ENCODE assay signal across 10 cellular contexts in the genomic region with DNA sequence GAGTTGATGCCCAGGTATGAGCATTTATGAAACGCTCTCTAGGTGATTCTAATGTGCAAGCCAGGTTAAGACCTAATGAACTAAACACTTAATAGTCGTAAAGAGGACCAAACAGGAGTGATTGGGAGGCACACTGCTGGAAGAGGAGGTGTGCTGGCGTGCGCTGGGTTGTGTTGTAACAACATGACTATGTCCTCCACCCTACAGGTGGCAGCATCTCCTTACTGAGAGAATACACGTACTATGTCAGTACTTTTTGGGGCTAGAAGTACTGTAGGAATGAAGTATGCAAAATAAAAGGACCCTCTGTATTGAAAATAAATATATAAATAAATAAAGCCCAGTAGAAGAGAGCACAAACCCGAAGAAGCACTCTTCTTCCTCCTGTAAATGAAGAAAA. TPM values are rescaled to one million over a fixed set of nuclear protein-coding genes. Genes with fewer than 3 reads are reported as not detected.
DNase-seq lines count a peak whose midpoint lies in the region; ATAC-seq, FAIRE-seq and TF ChIP-seq lines count a peak whose summit lies in the region.
"Had no signal": no experiment of that assay in that cellular context is flagged by ENCODE, and none has a peak within 500 bp of the region (broad histone marks: within the 10 kb centered on the region; RNA-seq: fewer than 3 reads in every experiment).

No MANE protein-coding gene starts in this region.

- H3K36me3 ChIP-seq in GM23338 (ENCODE audit: insufficient read depth), result no peaks in the 10 kb centered on the region; the same call in 1 of the 2 replicates
- H3K36me3 ChIP-seq in OCI-LY7 (ENCODE audit: insufficient read depth, low read length), result peaks cover 19% of the 10 kb centered on the region; the same call in 1 of the 2 replicates
- peaks cover 0 to 6% (median 0%) of the 10 kb centered on the region in 4 experiments; a peak in 3 of 8 replicates for H3K36me3 ChIP-seq in H1 (ENCODE audit: control insufficient read depth in 2 of 4, insufficient read depth in 4 of 4, low read length in 3 of 4)

- no peak overlapping the region for H3K18ac ChIP-seq in H1 (ENCODE audit: extremely low read depth, low read length)

- no peak overlapping the region for H2BK5ac ChIP-seq in H1 (ENCODE audit: low read depth, low read length)

- peaks cover 3% of the 10 kb centered on the region for H3K27me3 Mint-ChIP-seq in GM23338 (ENCODE audit: insufficient read depth, low read depth, poor library complexity)
- H3K27me3 Mint-ChIP-seq in osteocyte (ENCODE audit: unreplicated experiment), result no peaks in the 10 kb centered on the region

- H4K8ac ChIP-seq in H1 (ENCODE audit: extremely low read depth, insufficient read depth, low read length), result no peak overlapping the region; the same call in 1 of the 2 replicates

- ATAC-seq in GM23338 (peak; percentile 92), GM18511 (IDR thresholded peaks at IDR 0.05; ENCODE audit: unreplicated experiment) (no peak)

- FAIRE-seq in H1 (lab: Jason Lieb, UNC) (peak; percentile 39), GM12892 (lab: Jason Lieb, UNC) (no peak)

- H2AK5ac ChIP-seq in H1 (ENCODE audit: low read depth, low read length), result no peak overlapping the region

- H3K56ac ChIP-seq in H1 (replicated peaks; ENCODE audit: insufficient read length, low read depth, low read length), result no peak overlapping the region

- no peak overlapping the region for H2BK20ac ChIP-seq in H1 (ENCODE audit: low read length)

- H2BK120ac ChIP-seq in H1 (replicated peaks; ENCODE audit: low read depth, low read length), result no peak overlapping the region

- H3K23me2 ChIP-seq in H1 (ENCODE audit: low read depth, low read length), result no peaks in the 10 kb centered on the region

- H3K27me3 ChIP-seq in GM23338 (ENCODE audit: insufficient read depth) (no peaks in the 10 kb centered on the region), H1 (replicated peaks in 1 of 4; ENCODE audit: control insufficient read depth in 3 of 4, extremely low read depth in 1 of 4, insufficient read depth in 3 of 4, low read length in 3 of 4) (no peaks in the 10 kb centered on the region)

- no peak overlapping the region for H3K14ac ChIP-seq in H1 (ENCODE audit: insufficient read length)

- H2BK15ac ChIP-seq in H1 (ENCODE audit: low read length), result no peak overlapping the region

- H3K79me2 ChIP-seq in GM23338 (replicated peaks; ENCODE audit: insufficient read depth), result no peaks in the 10 kb centered on the region
- H3K79me2 ChIP-seq in OCI-LY7 (ENCODE audit: insufficient read depth, low read depth, low read length), result no peaks in the 10 kb centered on the region
- no peaks in the 10 kb centered on the region for H3K79me2 ChIP-seq in H1 (ENCODE audit: control insufficient read depth in 1 of 2, insufficient read depth in 2 of 2, low read length in 2 of 2)

- H3K9me2 ChIP-seq in GM23338 (ENCODE audit: insufficient read depth) (no peaks in the 10 kb centered on the region), OCI-LY7 (ENCODE audit: insufficient read depth, low read length) (no peaks in the 10 kb centered on the region)

- H4K5ac ChIP-seq in H1 (ENCODE audit: insufficient read length, low read depth, low read length), result no peak overlapping the region

- TF ChIP-seq CTCF in GM23338 (conservative IDR thresholded peaks at IDR 0.05; ENCODE audit: low read depth in 2 of 2) (peak; percentile 55 to 68), OCI-LY7 (conservative IDR thresholded peaks at IDR 0.05; ENCODE audit: low read length) (peak; percentile 60), H1 (IDR thresholded peaks at IDR 0.05; ENCODE audit: control extremely low read depth in 1 of 3, insufficient read depth in 1 of 3, low read depth in 1 of 3, low read length in 3 of 3) (peak; percentile 40 to 59 (median 51); a peak in 3 of 4 replicates), osteocyte (IDR thresholded peaks at IDR 0.05) (peak; percentile 41)

- H3K4me1 Mint-ChIP-seq in GM23338, result no peaks in the 10 kb centered on the region
- no peaks in the 10 kb centered on the region for H3K4me1 Mint-ChIP-seq in osteocyte (ENCODE audit: unreplicated experiment)

- H3K4ac ChIP-seq in H1 (replicated peaks; ENCODE audit: insufficient read length, low read depth, low read length), result no peak overlapping the region

- H4K20me1 ChIP-seq in GM23338 (replicated peaks; ENCODE audit: insufficient read depth) (no peaks in the 10 kb centered on the region), OCI-LY7 (ENCODE audit: insufficient read depth, low read length) (no peaks in the 10 kb centered on the region), H1 (replicated peaks in 1 of 2; ENCODE audit: control insufficient read depth in 1 of 2, insufficient read depth in 2 of 2, low read length in 2 of 2) (peaks cover 0 to under 1% of the 10 kb centered on the region in 2 experiments)

- BruUV-seq in OCI-LY7 (replicated peaks; lab: Mats Ljungman, UMichigan), result no TSS peak

- no peaks in the 10 kb centered on the region for H3K9me3 ChIP-seq in OCI-LY7 (ENCODE audit: low read length)
- no peaks in the 10 kb centered on the region for H3K9me3 ChIP-seq in H1 (ENCODE audit: insufficient read depth in 2 of 2, low read depth in 1 of 2, low read length in 1 of 2)

- H3K4me3 ChIP-seq in GM23338, result no peak overlapping the region
- no peak overlapping the region for H3K4me3 ChIP-seq in OCI-LY7 (ENCODE audit: low read depth, low read length, poor library complexity, severe bottlenecking)
- H3K4me3 ChIP-seq in H1 (ENCODE audit: extremely low read depth in 1 of 4, insufficient read depth in 2 of 4, low read depth in 3 of 4, low read length in 4 of 4), result no peak overlapping the region

- H2AFZ ChIP-seq in GM23338 (no peak overlapping the region), OCI-LY7 (ENCODE audit: low read length) (no peak overlapping the region), H1 (ENCODE audit: low read length) (no peak overlapping the region)

- H3F3A ChIP-seq in GM23338 (replicated peaks; ENCODE audit: low read depth), result no peaks in the 10 kb centered on the region

- CTCF ChIA-PET in OCI-LY7 (lab: Charles Lee; ENCODE audit: unreplicated experiment), result no interaction called here
- CTCF ChIA-PET in H1 (lab: Charles Lee; ENCODE audit: partially characterized antibody), result interaction anchor here (0.7 to 1.6 kb wide), 3 partner anchors 10 to 16 kb away, joined by 3 to 8 read pairs (median 3); no protein-coding TSS in a partner anchor

- H3K9me3 Mint-ChIP-seq in GM23338 (no peaks in the 10 kb centered on the region), osteocyte (ENCODE audit: unreplicated experiment) (no peaks in the 10 kb centered on the region)

- no peaks in the 10 kb centered on the region for H3K36me3 Mint-ChIP-seq in GM23338 (ENCODE audit: low read depth)
- H3K36me3 Mint-ChIP-seq in osteocyte (ENCODE audit: unreplicated experiment), result peaks cover 22% of the 10 kb centered on the region

- TF ChIP-seq RAD21 in H1 (IDR thresholded peaks at IDR 0.05 in 1 of 2, conservative IDR thresholded peaks at IDR 0.05 in 1 of 2; ENCODE audit: low read depth in 2 of 2, low read length in 2 of 2), result peak; percentile 68 to 71

- TF ChIP-seq EP300 in H1 (IDR thresholded peaks at IDR 0.05; ENCODE audit: borderline replicate concordance in 1 of 2, low read depth in 2 of 2, low read length in 2 of 2), result no peak

- H3K27ac ChIP-seq in GM23338 (ENCODE audit: low read depth), result no peak overlapping the region
- no peak overlapping the region for H3K27ac ChIP-seq in OCI-LY7 (ENCODE audit: low read depth, low read length, poor library complexity, severe bottlenecking)
- no peak overlapping the region for H3K27ac ChIP-seq in H1 (ENCODE audit: low read depth, low read length)

- POLR2A ChIA-PET in OCI-LY7 (lab: Charles Lee), result interaction anchor here (0.7 kb wide), 2 partner anchors 10 to 73 kb away, joined by 3 to 4 read pairs; no protein-coding TSS in a partner anchor
- POLR2A ChIA-PET in H1 (lab: Charles Lee; ENCODE audit: partially characterized antibody), result interaction anchor here (0.7 kb wide), 1 partner anchor 12 kb away, joined by 3 read pairs; no protein-coding TSS in a partner anchor

- H2BK12ac ChIP-seq in H1 (ENCODE audit: low read depth, low read length), result no peak overlapping the region

- DNase-seq in GM23338 (ENCODE audit: low spot score) (peak; percentile 67), OCI-LY7 (ENCODE audit: low spot score) (peak; percentile 12), H1 (ENCODE audit: low read depth in 1 of 2, low spot score in 2 of 2) (no peak), osteocyte (ENCODE audit: extremely low spot score, unreplicated experiment) (no peak), GM12892 (ENCODE audit: insufficient read length) (no peak)
- DNase-seq in stimulated activated CD4-positive, alpha-beta T cell treated with anti-CD3 and anti-CD28 coated beads, Interleukin-1b, Interleukin-23, amount 100 ng/mL, for 48 hours, result no peak
- DNase-seq: activated naive CD4-positive, alpha-beta T cell; left cardiac atrium; NCI-H526 treated with DMSO at 0.1 percent for 48 hours had no signal

- H3K4me2 ChIP-seq in GM23338, result no peak overlapping the region
- no peak overlapping the region for H3K4me2 ChIP-seq in OCI-LY7 (ENCODE audit: low read length)
- H3K4me2 ChIP-seq in H1 (ENCODE audit: insufficient read depth in 1 of 2, low read depth in 2 of 2, low read length in 2 of 2), result no peak overlapping the region

- H3K27ac Mint-ChIP-seq in GM23338, result no peak overlapping the region
- no peak overlapping the region for H3K27ac Mint-ChIP-seq in osteocyte (ENCODE audit: unreplicated experiment)

- H3K4me1 ChIP-seq in GM23338 (ENCODE audit: insufficient read depth) (no peaks in the 10 kb centered on the region), OCI-LY7 (ENCODE audit: insufficient read depth, low read length, poor library complexity, severe bottlenecking) (no peaks in the 10 kb centered on the region), H1 (replicated peaks in 1 of 4; ENCODE audit: control insufficient read depth in 3 of 4, insufficient read depth in 4 of 4, low read length in 3 of 4) (no peaks in the 10 kb centered on the region)

- 66% methylated on average over 6 of the region's 6 CpGs; no CpG with 5 or more reads in 1 of the 2 experiments for WGBS in H1 (ENCODE audit: extremely low coverage in 1 of 2, insufficient coverage in 1 of 2, insufficient read length in 1 of 2, insufficient replicate concordance in 2 of 2, low coverage in 1 of 2, low lambda C conversion rate in 2 of 2, missing lambda C conversion rate in 1 of 2), 2 experiments

- intact Hi-C loops in OCI-LY7 (cut with micrococcal nuclease; ENCODE audit: unreplicated experiment), result no loop called here

- no peak overlapping the region for H4K91ac ChIP-seq in H1 (replicated peaks; ENCODE audit: insufficient read length, low read length)

- no peak for TF ChIP-seq POLR2A in H1 (IDR thresholded peaks at IDR 0.05; ENCODE audit: control extremely low read depth in 1 of 2, low read depth in 2 of 2, low read length in 2 of 2)
- no peak for TF ChIP-seq POLR2A in GM12892 (IDR thresholded peaks at IDR 0.05; ENCODE audit: low read depth, low read length)

- H3K4me3 Mint-ChIP-seq in GM23338 (no peak overlapping the region), osteocyte (ENCODE audit: unreplicated experiment) (no peak overlapping the region)

- no peak overlapping the region for H3K9ac ChIP-seq in H1 (replicated peaks in 1 of 4; ENCODE audit: extremely low read depth in 1 of 4, low read depth in 3 of 4, low read length in 3 of 4)

- H3K79me1 ChIP-seq in H1 (ENCODE audit: low read depth, low read length), result no peaks in the 10 kb centered on the region; the same call in 1 of the 2 replicates

- no peak overlapping the region for H3K23ac ChIP-seq in H1 (ENCODE audit: insufficient read length)

RNA-seq across cellular contexts. Expression of a gene that starts 11.9 kb away (rescaled TPM):
- total RNA-seq in GM23338 (2014; rRNA removed; shearing (Covaris generic)), result 7.9 and 8.7 TPM in 2 replicates
- 3.6 and 3.7 TPM in 2 replicates for polyA plus RNA-seq in GM23338 (2016; fragmentation: Nextera tagmentation; extraction: Ambion mirVana)
- total RNA-seq in OCI-LY7 (2014; rRNA removed; shearing (Covaris generic)), result 14.7 and 20.1 TPM in 2 replicates
- total RNA-seq in OCI-LY7 (2022), result 25.7 and 30.0 TPM in 2 replicates
- 11.6 and 12.3 TPM in 2 replicates for total RNA-seq in H1 (2021; fragmentation: NEBNext Ultra II Directional; extraction: Animal tissue kit (Norgen Biotek cat#: 25700))
- 4.5 and 4.6 TPM in 2 replicates for polyA plus RNA-seq in H1 (2011; rRNA removed)
- polyA plus RNA-seq in H1 (2011; cell fraction: cytosol; rRNA removed), result 5.1 TPM
- 7.7 TPM for polyA plus RNA-seq in H1 (2011; cell fraction: nucleus; rRNA removed)
- 7.1 to 9.3 TPM (median 7.9 TPM) in 4 replicates for polyA plus RNA-seq in H1 (2012, experiment 1 of 2)
- polyA plus RNA-seq in H1 (2012, experiment 2 of 2), result 3.8 TPM
- polyA plus RNA-seq in H1 (2013, experiment 1 of 2), result 9.4 TPM
- 11.8 TPM for polyA plus RNA-seq in H1 (2013, experiment 2 of 2)
- 9.7 and 11.9 TPM in 2 replicates for polyA minus RNA-seq in H1 (2011; rRNA and poly(A)+ RNA removed)
- polyA minus RNA-seq in H1 (2011; cell fraction: cytosol; rRNA and poly(A)+ RNA removed), result 2.8 TPM
- polyA minus RNA-seq in H1 (2011; cell fraction: nucleus; rRNA and poly(A)+ RNA removed), result 3.7 TPM
- 71.2 and 73.2 TPM in 2 replicates for total RNA-seq in osteocyte
- polyA plus RNA-seq in GM12892 (2012; ENCODE audit: missing spikeins), result 15.6 TPM

RNA-seq across cellular contexts. Expression of a gene that starts 23.0 kb away (rescaled TPM):
- total RNA-seq in GM23338 (2014; rRNA removed; shearing (Covaris generic)), result 79.4 and 82.9 TPM in 2 replicates
- polyA plus RNA-seq in GM23338 (2016; fragmentation: Nextera tagmentation; extraction: Ambion mirVana), result 53.1 and 57.3 TPM in 2 replicates
- 34.6 and 38.9 TPM in 2 replicates for total RNA-seq in OCI-LY7 (2014; rRNA removed; shearing (Covaris generic))
- 35.6 and 40.0 TPM in 2 replicates for total RNA-seq in OCI-LY7 (2022)
- total RNA-seq in H1 (2021; fragmentation: NEBNext Ultra II Directional; extraction: Animal tissue kit (Norgen Biotek cat#: 25700)), result 85.8 and 86.5 TPM in 2 replicates
- 52.7 and 83.7 TPM in 2 replicates for polyA plus RNA-seq in H1 (2011; rRNA removed)
- 63.0 TPM for polyA plus RNA-seq in H1 (2011; cell fraction: cytosol; rRNA removed)
- polyA plus RNA-seq in H1 (2011; cell fraction: nucleus; rRNA removed), result 27.8 TPM
- 54.8 to 70.5 TPM (median 64.5 TPM) in 4 replicates for polyA plus RNA-seq in H1 (2012, experiment 1 of 2)
- 18.4 TPM for polyA plus RNA-seq in H1 (2012, experiment 2 of 2)
- polyA plus RNA-seq in H1 (2013, experiment 1 of 2), result 70.1 TPM
- 75.7 TPM for polyA plus RNA-seq in H1 (2013, experiment 2 of 2)
- 78.4 and 100 TPM in 2 replicates for polyA minus RNA-seq in H1 (2011; rRNA and poly(A)+ RNA removed)
- 32.0 TPM for polyA minus RNA-seq in H1 (2011; cell fraction: cytosol; rRNA and poly(A)+ RNA removed)
- 25.7 TPM for polyA minus RNA-seq in H1 (2011; cell fraction: nucleus; rRNA and poly(A)+ RNA removed)
- total RNA-seq in osteocyte, result 21.0 and 21.4 TPM in 2 replicates
- 43.6 TPM for polyA plus RNA-seq in GM12892 (2012; ENCODE audit: missing spikeins)

RNA-seq across cellular contexts. Expression of a gene that starts 56.9 kb away (rescaled TPM):
- total RNA-seq in GM23338 (2014; rRNA removed; shearing (Covaris generic)), result not detected in 2 replicates
- polyA plus RNA-seq in GM23338 (2016; fragmentation: Nextera tagmentation; extraction: Ambion mirVana) (0.17 and 0.50 TPM in 2 replicates), H1 (2011; rRNA removed) (0.05 and 0.06 TPM in 2 replicates)
- not detected in 2 replicates for total RNA-seq in OCI-LY7 (2014; rRNA removed; shearing (Covaris generic))
- total RNA-seq in OCI-LY7 (2022) (0.30 TPM in 1 of 2 replicates, not detected in the other), osteocyte (not detected in 2 replicates)
- not detected in 2 replicates for total RNA-seq in H1 (2021; fragmentation: NEBNext Ultra II Directional; extraction: Animal tissue kit (Norgen Biotek cat#: 25700))
- 0.12 TPM for polyA plus RNA-seq in H1 (2011; cell fraction: cytosol; rRNA removed)
- 0.27 TPM for polyA plus RNA-seq in H1 (2011; cell fraction: nucleus; rRNA removed)
- polyA plus RNA-seq in H1 (2012, experiment 1 of 2), result not detected in 4 replicates
- polyA plus RNA-seq in H1 (2012, experiment 2 of 2), result 0.08 TPM
- not detected for polyA plus RNA-seq in H1 (2013, experiment 1 of 2)
- not detected for polyA plus RNA-seq in H1 (2013, experiment 2 of 2)
- not detected in 2 replicates for polyA minus RNA-seq in H1 (2011; rRNA and poly(A)+ RNA removed)
- not detected for polyA minus RNA-seq in H1 (2011; cell fraction: cytosol; rRNA and poly(A)+ RNA removed)
- polyA minus RNA-seq in H1 (2011; cell fraction: nucleus; rRNA and poly(A)+ RNA removed), result not detected
- polyA plus RNA-seq in GM12892 (2012; ENCODE audit: missing spikeins), result 0.11 TPM

RNA-seq across cellular contexts. Expression of a gene that starts 58.4 kb away (rescaled TPM):
- 0.12 and 0.14 TPM in 2 replicates for total RNA-seq in GM23338 (2014; rRNA removed; shearing (Covaris generic))
- polyA plus RNA-seq in GM23338 (2016; fragmentation: Nextera tagmentation; extraction: Ambion mirVana) (0.37 and 0.42 TPM in 2 replicates), H1 (2011; rRNA removed) (1.8 and 2.3 TPM in 2 replicates)
- total RNA-seq in OCI-LY7 (2014; rRNA removed; shearing (Covaris generic)), result 25.3 and 37.7 TPM in 2 replicates
- total RNA-seq in OCI-LY7 (2022) (70.7 and 89.8 TPM in 2 replicates), osteocyte (not detected in 2 replicates)
- total RNA-seq in H1 (2021; fragmentation: NEBNext Ultra II Directional; extraction: Animal tissue kit (Norgen Biotek cat#: 25700)), result 0.15 and 0.88 TPM in 2 replicates
- polyA plus RNA-seq in H1 (2011; cell fraction: cytosol; rRNA removed), result 0.76 TPM
- polyA plus RNA-seq in H1 (2011; cell fraction: nucleus; rRNA removed), result 2.7 TPM
- polyA plus RNA-seq in H1 (2012, experiment 1 of 2), result 0.30 to 0.96 TPM (median 0.65 TPM) in 4 replicates
- polyA plus RNA-seq in H1 (2012, experiment 2 of 2), result 0.51 TPM
- polyA plus RNA-seq in H1 (2013, experiment 1 of 2), result 0.24 TPM
- 0.28 TPM for polyA plus RNA-seq in H1 (2013, experiment 2 of 2)
- polyA minus RNA-seq in H1 (2011; rRNA and poly(A)+ RNA removed), result 0.82 and 1.1 TPM in 2 replicates
- not detected for polyA minus RNA-seq in H1 (2011; cell fraction: cytosol; rRNA and poly(A)+ RNA removed)
- 1.9 TPM for polyA minus RNA-seq in H1 (2011; cell fraction: nucleus; rRNA and poly(A)+ RNA removed)
- polyA plus RNA-seq in GM12892 (2012; ENCODE audit: missing spikeins), result 10.2 TPM

Comparison
In these comparisons a context has a peak if more than half of its experiments do, and no peak if none do; other contexts are left out.
1. DNase-seq: peak in GM23338 (single experiment) and OCI-LY7 (single experiment); none in H1 (0 of 2), osteocyte (single experiment), GM12892 (single experiment) and stimulated activated CD4-positive, alpha-beta T cell treated with anti-CD3 and anti-CD28 coated beads, Interleukin-1b, Interleukin-23, amount 100 ng/mL, for 48 hours (single experiment).
2. Peak in every context shown above with its lines, with median percentiles within 50 percentile points of each other: CTCF ChIP-seq.